ENCODE assay signal across 9 cellular contexts in the genomic region with DNA sequence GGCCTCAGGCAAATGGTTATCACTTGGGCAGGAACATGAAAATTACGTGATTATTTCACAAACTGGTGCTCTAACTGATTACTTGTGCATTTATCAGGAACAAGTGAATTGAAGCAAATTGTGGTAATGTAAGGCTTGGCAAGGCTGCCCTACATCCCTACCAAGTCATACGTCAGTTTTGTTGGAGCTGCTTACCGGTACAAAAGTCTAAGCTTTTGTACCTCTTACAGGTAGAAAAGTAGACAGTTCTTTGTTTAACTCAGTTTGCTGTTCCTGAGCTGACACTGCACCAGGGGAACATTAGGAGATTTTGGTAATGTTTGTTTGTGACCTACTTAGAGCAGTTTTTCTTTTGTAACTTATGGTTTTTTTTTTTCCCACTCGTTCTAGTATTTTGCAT. TPM values are rescaled to one million over a fixed set of nuclear protein-coding genes. Genes with fewer than 3 reads are reported as not detected.
DNase-seq lines count a peak whose midpoint lies in the region; ATAC-seq, FAIRE-seq and TF ChIP-seq lines count a peak whose summit lies in the region.
"Had no signal": no experiment of that assay in that cellular context is flagged by ENCODE, and none has a peak within 500 bp of the region (broad histone marks: within the 10 kb centered on the region; RNA-seq: fewer than 3 reads in every experiment).

No MANE protein-coding gene starts in this region.

- peak overlapping the region; percentile 47 for H3K56ac ChIP-seq in mesendoderm (ENCODE audit: low read length)

- no peaks in the 10 kb centered on the region for H3K27me3 ChIP-seq in HL-60 (ENCODE audit: insufficient read depth, poor library complexity, severe bottlenecking)
- H3K27me3 ChIP-seq in brain microvascular endothelial cell (replicated peaks), result no peaks in the 10 kb centered on the region
- no peaks in the 10 kb centered on the region for H3K27me3 ChIP-seq in mesendoderm (ENCODE audit: insufficient read depth, low read length, poor library complexity)

- 6% methylated on average over 4 of the region's 4 CpGs for WGBS in A549 (ENCODE audit: missing lambda C conversion rate)
- no CpG with 5 or more reads among the region's 4 CpGs for WGBS in mesendoderm (ENCODE audit: extremely low coverage, insufficient coverage, low lambda C conversion rate)

- TF ChIP-seq RAD21 in A549 (conservative IDR thresholded peaks at IDR 0.05 in 1 of 2, IDR thresholded peaks at IDR 0.05 in 1 of 2), result no peak

- H4K8ac ChIP-seq in mesendoderm (ENCODE audit: low read depth, low read length), result no peak overlapping the region

- H2BK120ac ChIP-seq in mesendoderm (ENCODE audit: low read depth, low read length), result no peak overlapping the region

- no peaks in the 10 kb centered on the region for H3K9me3 ChIP-seq in A549

- H3K4me3 ChIP-seq in A549 (peak overlapping the region; percentile 87), HL-60 (replicated peaks; ENCODE audit: insufficient read depth, low read length) (peak overlapping the region; percentile 89), brain microvascular endothelial cell (ENCODE audit: low read depth, low read length) (peak overlapping the region; percentile 95), mesendoderm (ENCODE audit: low read length) (peak overlapping the region; percentile 1)

- TF ChIP-seq POLR2A in A549 (IDR thresholded peaks at IDR 0.05; ENCODE audit: low read length), result no peak

- CTCF ChIA-PET in A549 (lab: Yijun Ruan, JAX), result interaction anchor here (1.3 to 1.8 kb wide), 3 partner anchors 11 to 327 kb away, joined by 3 to 6 read pairs (median 4); a partner anchor contains a TSS

- H3K9ac ChIP-seq in mesendoderm (ENCODE audit: low read length), result peak overlapping the region; percentile 53

- no peaks in the 10 kb centered on the region for H3K79me1 ChIP-seq in mesendoderm (ENCODE audit: low read length)

- no peak overlapping the region for H2AK5ac ChIP-seq in mesendoderm (ENCODE audit: low read length)

- H3K4me1 ChIP-seq in A549 (peaks cover 41% of the 10 kb centered on the region), mesendoderm (ENCODE audit: control insufficient read depth, low read depth, low read length) (peaks cover 3% of the 10 kb centered on the region)

- H3K4me2 ChIP-seq in A549 (peak overlapping the region; percentile 95), mesendoderm (ENCODE audit: low read length) (peak overlapping the region; percentile 37)

- no peak overlapping the region for H2BK5ac ChIP-seq in mesendoderm (ENCODE audit: low read length)

- DNase-seq in A549 (ENCODE audit: low read depth in 1 of 2, low spot score in 1 of 2) (no peak), HL-60 (ENCODE audit: low read depth in 1 of 2, low spot score in 1 of 2) (no peak), brain microvascular endothelial cell (no peak), mesendoderm (no peak), islet precursor cell (no peak), NCI-H1930 (lab: John Stamatoyannopoulos, UW) (no peak)
- DNase-seq: NCI-H187 had no signal

- no peak overlapping the region for H3K4ac ChIP-seq in mesendoderm (ENCODE audit: low read depth, low read length)

- peaks cover 67% of the 10 kb centered on the region for H3K79me2 ChIP-seq in mesendoderm (ENCODE audit: control insufficient read depth, insufficient read depth, low read length)

- no peak overlapping the region for H4K5ac ChIP-seq in mesendoderm (ENCODE audit: low read length)

- POLR2A ChIA-PET in A549 (lab: Yijun Ruan, JAX), result no interaction called here

- FAIRE-seq in A549 (lab: Jason Lieb, UNC), result no peak

- in situ Hi-C loops in brain microvascular endothelial cell (cut with HindIII; ENCODE audit: low pct_ligation_motif_present, low sequenced_read_pairs), result no loop called here

- peaks cover 2% of the 10 kb centered on the region for H3K36me3 ChIP-seq in brain microvascular endothelial cell (replicated peaks)
- H3K36me3 ChIP-seq in mesendoderm (ENCODE audit: control insufficient read depth, insufficient read depth, low read length), result no peaks in the 10 kb centered on the region

- no peak overlapping the region for H3K18ac ChIP-seq in mesendoderm (ENCODE audit: low read length)

- H2BK15ac ChIP-seq in mesendoderm (replicated peaks; ENCODE audit: low read depth), result no peak overlapping the region

- no peak for TF ChIP-seq CTCF in A549 (IDR thresholded peaks at IDR 0.05)
- no peak for TF ChIP-seq CTCF in HL-60 (IDR thresholded peaks at IDR 0.05; ENCODE audit: insufficient read depth, low read length)
- no peak for TF ChIP-seq CTCF in brain microvascular endothelial cell (IDR thresholded peaks at IDR 0.05; ENCODE audit: low read depth, low read length, missing control alignments)

- TF ChIP-seq EP300 in A549 (IDR thresholded peaks at IDR 0.05), result no peak

- ATAC-seq in A549 (no peak), GM21526 (IDR thresholded peaks at IDR 0.05; ENCODE audit: low FRiP score, unreplicated experiment) (no peak), GM18519 (IDR thresholded peaks at IDR 0.05; ENCODE audit: low FRiP score, unreplicated experiment) (no peak)

- H3K27ac ChIP-seq in A549 (no peak overlapping the region), HL-60 (replicated peaks) (peak overlapping the region; percentile 98; the same call in 1 of the 2 replicates), brain microvascular endothelial cell (no peak overlapping the region), mesendoderm (ENCODE audit: low read depth, low read length) (no peak overlapping the region)

- no peak overlapping the region for H3K23ac ChIP-seq in mesendoderm (ENCODE audit: low read length)

TF ChIP-seq in A549, 52 proteins besides CTCF, POLR2A, EP300 and RAD21:
- TF ChIP-seq, protein P1, sequence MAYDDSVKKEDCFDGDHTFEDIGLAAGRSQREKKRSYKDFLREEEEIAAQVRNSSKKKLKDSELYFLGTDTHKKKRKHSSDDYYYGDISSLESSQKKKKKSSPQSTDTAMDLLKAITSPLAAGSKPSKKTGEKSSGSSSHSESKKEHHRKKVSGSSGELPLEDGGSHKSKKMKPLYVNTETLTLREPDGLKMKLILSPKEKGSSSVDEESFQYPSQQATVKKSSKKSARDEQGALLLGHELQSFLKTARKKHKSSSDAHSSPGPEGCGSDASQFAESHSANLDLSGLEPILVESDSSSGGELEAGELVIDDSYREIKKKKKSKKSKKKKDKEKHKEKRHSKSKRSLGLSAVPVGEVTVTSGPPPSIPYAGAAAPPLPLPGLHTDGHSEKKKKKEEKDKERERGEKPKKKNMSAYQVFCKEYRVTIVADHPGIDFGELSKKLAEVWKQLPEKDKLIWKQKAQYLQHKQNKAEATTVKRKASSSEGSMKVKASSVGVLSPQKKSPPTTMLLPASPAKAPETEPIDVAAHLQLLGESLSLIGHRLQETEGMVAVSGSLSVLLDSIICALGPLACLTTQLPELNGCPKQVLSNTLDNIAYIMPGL (CRISPR knock-in tag; IDR thresholded peaks at IDR 0.05; ENCODE audit: borderline replicate concordance), result no peak
- TF ChIP-seq TFCP2L1 (CRISPR knock-in tag; IDR thresholded peaks at IDR 0.05) (no peak), KDM5A (IDR thresholded peaks at IDR 0.05) (no peak), NFE2L2 (conservative IDR thresholded peaks at IDR 0.05; ENCODE audit: low read length) (no peak), CHD2 (IDR thresholded peaks at IDR 0.05; ENCODE audit: low read length, partially characterized antibody) (no peak), CBX2 (IDR thresholded peaks at IDR 0.05; ENCODE audit: borderline replicate concordance, low read depth) (no peak), FOXS1 (CRISPR knock-in tag; IDR thresholded peaks at IDR 0.05) (no peak), GATA3 (IDR thresholded peaks at IDR 0.05; ENCODE audit: borderline replicate concordance) (no peak)
TF ChIP-seq in A549: peak in this region for 0.

RNA-seq across cellular contexts. Expression of a gene that starts 2.2 kb away (rescaled TPM):
- polyA plus RNA-seq in A549 (2011; rRNA removed) (126 and 167 TPM in 2 replicates), A549 (2017; fragmentation: RNase III; extraction: RNeasy Plus Mini Kit Qiagen cat#74134 plus additional on column Dnase treatment) (176 to 178 TPM (median 176 TPM) in 3 replicates)
- 29.1 and 31.7 TPM in 2 replicates for polyA plus RNA-seq in A549 (2012; cell fraction: cytosol; rRNA removed)
- 30.8 and 60.6 TPM in 2 replicates for polyA plus RNA-seq in A549 (2012; cell fraction: nucleus; rRNA removed)
- polyA minus RNA-seq in A549 (2011; rRNA and poly(A)+ RNA removed), result 284 and 339 TPM in 2 replicates
- 191 TPM for polyA plus RNA-seq in mesendoderm (2013, experiment 1 of 2)
- 192 TPM for polyA plus RNA-seq in mesendoderm (2013, experiment 2 of 2)

RNA-seq across cellular contexts. Expression of a gene that starts 15.5 kb away (rescaled TPM):
- 58.1 and 78.8 TPM in 2 replicates for polyA plus RNA-seq in A549 (2011; rRNA removed)
- 299 and 387 TPM in 2 replicates for polyA plus RNA-seq in A549 (2012; cell fraction: cytosol; rRNA removed)
- 100 and 118 TPM in 2 replicates for polyA plus RNA-seq in A549 (2012; cell fraction: nucleus; rRNA removed)
- 215 to 223 TPM (median 218 TPM) in 3 replicates for polyA plus RNA-seq in A549 (2017; fragmentation: RNase III; extraction: RNeasy Plus Mini Kit Qiagen cat#74134 plus additional on column Dnase treatment)
- 61.8 and 72.7 TPM in 2 replicates for polyA minus RNA-seq in A549 (2011; rRNA and poly(A)+ RNA removed)
- 143 TPM for polyA plus RNA-seq in mesendoderm (2013, experiment 1 of 2)
- polyA plus RNA-seq in mesendoderm (2013, experiment 2 of 2), result 143 TPM

Comparison
In these comparisons a context has a peak if more than half of its experiments do, and no peak if none do; other contexts are left out.
1. H3K4me3 ChIP-seq: peak in every context shown above with its lines; median percentile 95 in brain microvascular endothelial cell; 89 in HL-60; 87 in A549; 1 in mesendoderm.